ENCODE assay signal across 1 cellular context in genomic region chr20:44392776-44393607, GRCh38.
TF ChIP-seq lines count a peak whose summit lies in the region.

No MANE protein-coding gene starts in this region.

TF ChIP-seq in HepG2, 621 proteins besides CTCF, POLR2A, EP300 and RAD21 (continued from another document and continues in another):
- TF ChIP-seq, protein P1, sequence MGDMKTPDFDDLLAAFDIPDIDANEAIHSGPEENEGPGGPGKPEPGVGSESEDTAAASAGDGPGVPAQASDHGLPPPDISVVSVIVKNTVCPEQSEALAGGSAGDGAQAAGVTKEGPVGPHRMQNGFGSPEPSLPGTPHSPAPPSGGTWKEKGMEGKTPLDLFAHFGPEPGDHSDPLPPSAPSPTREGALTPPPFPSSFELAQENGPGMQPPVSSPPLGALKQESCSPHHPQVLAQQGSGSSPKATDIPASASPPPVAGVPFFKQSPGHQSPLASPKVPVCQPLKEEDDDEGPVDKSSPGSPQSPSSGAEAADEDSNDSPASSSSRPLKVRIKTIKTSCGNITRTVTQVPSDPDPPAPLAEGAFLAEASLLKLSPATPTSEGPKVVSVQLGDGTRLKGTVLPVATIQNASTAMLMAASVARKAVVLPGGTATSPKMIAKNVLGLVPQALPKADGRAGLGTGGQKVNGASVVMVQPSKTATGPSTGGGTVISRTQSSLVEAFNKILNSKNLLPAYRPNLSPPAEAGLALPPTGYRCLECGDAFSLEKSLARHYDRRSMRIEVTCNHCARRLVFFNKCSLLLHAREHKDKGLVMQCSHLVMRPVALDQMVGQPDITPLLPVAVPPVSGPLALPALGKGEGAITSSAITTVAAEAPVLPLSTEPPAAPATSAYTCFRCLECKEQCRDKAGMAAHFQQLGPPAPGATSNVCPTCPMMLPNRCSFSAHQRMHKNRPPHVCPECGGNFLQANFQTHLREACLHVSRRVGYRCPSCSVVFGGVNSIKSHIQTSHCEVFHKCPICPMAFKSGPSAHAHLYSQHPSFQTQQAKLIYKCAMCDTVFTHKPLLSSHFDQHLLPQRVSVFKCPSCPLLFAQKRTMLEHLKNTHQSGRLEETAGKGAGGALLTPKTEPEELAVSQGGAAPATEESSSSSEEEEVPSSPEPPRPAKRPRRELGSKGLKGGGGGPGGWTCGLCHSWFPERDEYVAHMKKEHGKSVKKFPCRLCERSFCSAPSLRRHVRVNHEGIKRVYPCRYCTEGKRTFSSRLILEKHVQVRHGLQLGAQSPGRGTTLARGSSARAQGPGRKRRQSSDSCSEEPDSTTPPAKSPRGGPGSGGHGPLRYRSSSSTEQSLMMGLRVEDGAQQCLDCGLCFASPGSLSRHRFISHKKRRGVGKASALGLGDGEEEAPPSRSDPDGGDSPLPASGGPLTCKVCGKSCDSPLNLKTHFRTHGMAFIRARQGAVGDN (CRISPR knock-in tag; IDR thresholded peaks at IDR 0.05) = peak; percentile 98
- TF ChIP-seq CBX2 (IDR thresholded peaks at IDR 0.05; ENCODE audit: low read depth, low read length) (no peak), CBX2 (CRISPR knock-in tag; IDR thresholded peaks at IDR 0.05; ENCODE audit: low read depth) (no peak), EED (CRISPR knock-in tag; IDR thresholded peaks at IDR 0.05) (no peak), MIXL1 (CRISPR knock-in tag; IDR thresholded peaks at IDR 0.05) (peak; percentile 17; the same call in 1 of the 2 replicates), HMGXB4 (CRISPR knock-in tag; IDR thresholded peaks at IDR 0.05; ENCODE audit: borderline replicate concordance in 1 of 2, low read depth in 1 of 2) (peak in 1 of 2 experiments; percentile 21; a peak in 2 of 4 replicates), ZNF235 (CRISPR knock-in tag; IDR thresholded peaks at IDR 0.05; ENCODE audit: borderline replicate concordance) (no peak), ZNF12 (CRISPR knock-in tag; IDR thresholded peaks at IDR 0.05) (no peak), SATB2 (CRISPR knock-in tag; IDR thresholded peaks at IDR 0.05) (no peak), MED1 (CRISPR knock-in tag; IDR thresholded peaks at IDR 0.05) (peak; percentile 95), NR2F6 (IDR thresholded peaks at IDR 0.05) (peak; percentile 24; the same call in 1 of the 2 replicates), NR2F6 (CRISPR knock-in tag; IDR thresholded peaks at IDR 0.05) (peak; percentile 44; the same call in 1 of the 2 replicates), ZSCAN12 (CRISPR knock-in tag; IDR thresholded peaks at IDR 0.05) (no peak), TEAD2 (CRISPR knock-in tag; IDR thresholded peaks at IDR 0.05) (0 out of 2 replicates have a peak, but pooled peaks have one; percentile 38), ZNF691 (CRISPR knock-in tag; IDR thresholded peaks at IDR 0.05; ENCODE audit: borderline replicate concordance, low read depth) (peak; percentile 11; the same call in 1 of the 2 replicates), ZNF672 (CRISPR knock-in tag; IDR thresholded peaks at IDR 0.05) (no peak), POGK (CRISPR knock-in tag; conservative IDR thresholded peaks at IDR 0.05) (peak; percentile 68; the same call in 1 of the 2 replicates), ZFP37 (CRISPR knock-in tag; IDR thresholded peaks at IDR 0.05; ENCODE audit: borderline replicate concordance) (no peak; the same call in 1 of the 2 replicates), REL (CRISPR knock-in tag; conservative IDR thresholded peaks at IDR 0.05) (0 out of 2 replicates have a peak, but pooled peaks have one; percentile 57), ZIK1 (CRISPR knock-in tag; IDR thresholded peaks at IDR 0.05; ENCODE audit: borderline replicate concordance, low read depth) (peak; percentile 82; the same call in 1 of the 2 replicates), PBX3 (CRISPR knock-in tag; IDR thresholded peaks at IDR 0.05; ENCODE audit: borderline replicate concordance) (no peak), BATF2 (CRISPR knock-in tag; IDR thresholded peaks at IDR 0.05) (no peak), TRIM24 (CRISPR knock-in tag; IDR thresholded peaks at IDR 0.05) (no peak), HHEX (CRISPR knock-in tag; IDR thresholded peaks at IDR 0.05) (no peak), ZNF589 (CRISPR knock-in tag; conservative IDR thresholded peaks at IDR 0.05) (no peak)
- TF ChIP-seq, protein P2, sequence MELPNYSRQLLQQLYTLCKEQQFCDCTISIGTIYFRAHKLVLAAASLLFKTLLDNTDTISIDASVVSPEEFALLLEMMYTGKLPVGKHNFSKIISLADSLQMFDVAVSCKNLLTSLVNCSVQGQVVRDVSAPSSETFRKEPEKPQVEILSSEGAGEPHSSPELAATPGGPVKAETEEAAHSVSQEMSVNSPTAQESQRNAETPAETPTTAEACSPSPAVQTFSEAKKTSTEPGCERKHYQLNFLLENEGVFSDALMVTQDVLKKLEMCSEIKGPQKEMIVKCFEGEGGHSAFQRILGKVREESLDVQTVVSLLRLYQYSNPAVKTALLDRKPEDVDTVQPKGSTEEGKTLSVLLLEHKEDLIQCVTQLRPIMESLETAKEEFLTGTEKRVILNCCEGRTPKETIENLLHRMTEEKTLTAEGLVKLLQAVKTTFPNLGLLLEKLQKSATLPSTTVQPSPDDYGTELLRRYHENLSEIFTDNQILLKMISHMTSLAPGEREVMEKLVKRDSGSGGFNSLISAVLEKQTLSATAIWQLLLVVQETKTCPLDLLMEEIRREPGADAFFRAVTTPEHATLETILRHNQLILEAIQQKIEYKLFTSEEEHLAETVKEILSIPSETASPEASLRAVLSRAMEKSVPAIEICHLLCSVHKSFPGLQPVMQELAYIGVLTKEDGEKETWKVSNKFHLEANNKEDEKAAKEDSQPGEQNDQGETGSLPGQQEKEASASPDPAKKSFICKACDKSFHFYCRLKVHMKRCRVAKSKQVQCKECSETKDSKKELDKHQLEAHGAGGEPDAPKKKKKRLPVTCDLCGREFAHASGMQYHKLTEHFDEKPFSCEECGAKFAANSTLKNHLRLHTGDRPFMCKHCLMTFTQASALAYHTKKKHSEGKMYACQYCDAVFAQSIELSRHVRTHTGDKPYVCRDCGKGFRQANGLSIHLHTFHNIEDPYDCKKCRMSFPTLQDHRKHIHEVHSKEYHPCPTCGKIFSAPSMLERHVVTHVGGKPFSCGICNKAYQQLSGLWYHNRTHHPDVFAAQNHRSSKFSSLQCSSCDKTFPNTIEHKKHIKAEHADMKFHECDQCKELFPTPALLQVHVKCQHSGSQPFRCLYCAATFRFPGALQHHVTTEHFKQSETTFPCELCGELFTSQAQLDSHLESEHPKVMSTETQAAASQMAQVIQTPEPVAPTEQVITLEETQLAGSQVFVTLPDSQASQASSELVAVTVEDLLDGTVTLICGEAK (IDR thresholded peaks at IDR 0.05) = no peak
- TF ChIP-seq, protein P2 (CRISPR knock-in tag; IDR thresholded peaks at IDR 0.05) = 0 out of 2 replicates have a peak, but pooled peaks have one; percentile 74
- TF ChIP-seq, protein P3, sequence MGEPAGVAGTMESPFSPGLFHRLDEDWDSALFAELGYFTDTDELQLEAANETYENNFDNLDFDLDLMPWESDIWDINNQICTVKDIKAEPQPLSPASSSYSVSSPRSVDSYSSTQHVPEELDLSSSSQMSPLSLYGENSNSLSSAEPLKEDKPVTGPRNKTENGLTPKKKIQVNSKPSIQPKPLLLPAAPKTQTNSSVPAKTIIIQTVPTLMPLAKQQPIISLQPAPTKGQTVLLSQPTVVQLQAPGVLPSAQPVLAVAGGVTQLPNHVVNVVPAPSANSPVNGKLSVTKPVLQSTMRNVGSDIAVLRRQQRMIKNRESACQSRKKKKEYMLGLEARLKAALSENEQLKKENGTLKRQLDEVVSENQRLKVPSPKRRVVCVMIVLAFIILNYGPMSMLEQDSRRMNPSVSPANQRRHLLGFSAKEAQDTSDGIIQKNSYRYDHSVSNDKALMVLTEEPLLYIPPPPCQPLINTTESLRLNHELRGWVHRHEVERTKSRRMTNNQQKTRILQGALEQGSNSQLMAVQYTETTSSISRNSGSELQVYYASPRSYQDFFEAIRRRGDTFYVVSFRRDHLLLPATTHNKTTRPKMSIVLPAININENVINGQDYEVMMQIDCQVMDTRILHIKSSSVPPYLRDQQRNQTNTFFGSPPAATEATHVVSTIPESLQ (CRISPR knock-in tag; conservative IDR thresholded peaks at IDR 0.05) = no peak
- TF ChIP-seq, protein P4, sequence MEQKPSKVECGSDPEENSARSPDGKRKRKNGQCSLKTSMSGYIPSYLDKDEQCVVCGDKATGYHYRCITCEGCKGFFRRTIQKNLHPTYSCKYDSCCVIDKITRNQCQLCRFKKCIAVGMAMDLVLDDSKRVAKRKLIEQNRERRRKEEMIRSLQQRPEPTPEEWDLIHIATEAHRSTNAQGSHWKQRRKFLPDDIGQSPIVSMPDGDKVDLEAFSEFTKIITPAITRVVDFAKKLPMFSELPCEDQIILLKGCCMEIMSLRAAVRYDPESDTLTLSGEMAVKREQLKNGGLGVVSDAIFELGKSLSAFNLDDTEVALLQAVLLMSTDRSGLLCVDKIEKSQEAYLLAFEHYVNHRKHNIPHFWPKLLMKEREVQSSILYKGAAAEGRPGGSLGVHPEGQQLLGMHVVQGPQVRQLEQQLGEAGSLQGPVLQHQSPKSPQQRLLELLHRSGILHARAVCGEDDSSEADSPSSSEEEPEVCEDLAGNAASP (CRISPR knock-in tag; IDR thresholded peaks at IDR 0.05; ENCODE audit: borderline replicate concordance) = no peak; the same call in 1 of the 2 replicates
